8 cellular contexts compared by ENCODE assay signal in genomic region chr3:120147072-120147871, GRCh38. TPM values are rescaled to one million over a fixed set of nuclear protein-coding genes. Genes with fewer than 3 reads are reported as not detected.
DNase-seq lines count a peak whose midpoint lies in the region; ATAC-seq lines count a peak whose summit lies in the region.

No MANE protein-coding gene starts in this region.

- CTCF ChIA-PET in activated CD4-positive, alpha-beta memory T cell treated with anti-CD3 and anti-CD28 coated beads, Interleukin-2, amount 10 ng/mL, durations not matched to agents 7 days and 5 days (lab: Charles Lee), result interaction anchor here (0.6 to 1.7 kb wide), 6 partner anchors 247 to 1026 kb away, joined by 3 to 17 read pairs (median 4); no protein-coding TSS in a partner anchor

- H3K4me3 ChIP-seq in right cardiac atrium (ENCODE audit: low read length), result no peak overlapping the region

- POLR2A ChIA-PET in activated CD4-positive, alpha-beta memory T cell treated with anti-CD3 and anti-CD28 coated beads, Interleukin-2, amount 10 ng/mL, durations not matched to agents 7 days and 5 days (lab: Charles Lee), result interaction anchor here (0.9 to 1.1 kb wide), 2 partner anchors 52 to 255 kb away, joined by 3 to 5 read pairs; no protein-coding TSS in a partner anchor

- no peak overlapping the region for H3K4me3 Mint-ChIP-seq in activated CD4-positive, alpha-beta memory T cell treated with anti-CD3 and anti-CD28 coated beads, Interleukin-2, amount 10 ng/mL, durations not matched to agents 7 days and 5 days

- peak; percentile 65 for ATAC-seq in GM18498 (IDR thresholded peaks at IDR 0.05; ENCODE audit: unreplicated experiment)
- peak in 1 of 2 donors; percentile 48 for ATAC-seq in right cardiac atrium
- no peak for ATAC-seq in GM21423 (IDR thresholded peaks at IDR 0.05; ENCODE audit: unreplicated experiment)

- peaks cover 2% of the 10 kb centered on the region for H3K4me1 ChIP-seq in right cardiac atrium (ENCODE audit: control insufficient read depth, insufficient read depth, low read length)

- no peaks in the 10 kb centered on the region for H3K27me3 ChIP-seq in right cardiac atrium (ENCODE audit: control insufficient read depth, insufficient read depth)

- no peaks in the 10 kb centered on the region for H3K9me3 ChIP-seq in right cardiac atrium (ENCODE audit: control insufficient read depth, low read length)

- no peak overlapping the region for H3K27ac Mint-ChIP-seq in activated CD4-positive, alpha-beta memory T cell treated with anti-CD3 and anti-CD28 coated beads, Interleukin-2, amount 10 ng/mL, durations not matched to agents 7 days and 5 days

- H3K27ac ChIP-seq in right cardiac atrium (ENCODE audit: low read length), result peak overlapping the region; percentile 70

- intact Hi-C loops in right cardiac atrium (cut with DNase I), result no loop called here

- peak; percentile 53 for DNase-seq in NAMALWA (ENCODE audit: low spot score)
- DNase-seq in activated CD4-positive, alpha-beta memory T cell treated with anti-CD3 and anti-CD28 coated beads, Interleukin-2, amount 10 ng/mL, durations not matched to agents 7 days and 5 days, result peak; percentile 27
- DNase-seq in right cardiac atrium, result no peak
- peak; percentile 7 for DNase-seq in stimulated activated CD8-positive, alpha-beta memory T cell treated with anti-CD3 and anti-CD28 coated beads, Interleukin-4, amount 100 ng/mL, for 24 hours (ENCODE audit: low read depth)
- no peak for DNase-seq in NK-92 (lab: John Stamatoyannopoulos, UW; ENCODE audit: unreplicated experiment)
- no peak for DNase-seq in NOMO-1 treated with dmso at 0.1 percent for 144 hours (lab: John Stamatoyannopoulos, UW; ENCODE audit: unreplicated experiment)

- H3K9me3 Mint-ChIP-seq in activated CD4-positive, alpha-beta memory T cell treated with anti-CD3 and anti-CD28 coated beads, Interleukin-2, amount 10 ng/mL, durations not matched to agents 7 days and 5 days, result no peaks in the 10 kb centered on the region

- peaks cover 5% of the 10 kb centered on the region for H3K4me1 Mint-ChIP-seq in activated CD4-positive, alpha-beta memory T cell treated with anti-CD3 and anti-CD28 coated beads, Interleukin-2, amount 10 ng/mL, durations not matched to agents 7 days and 5 days

- 45% methylated on average over 6 of the region's 6 CpGs for whole genome bisulfite sequencing in right cardiac atrium

- H3K27me3 Mint-ChIP-seq in activated CD4-positive, alpha-beta memory T cell treated with anti-CD3 and anti-CD28 coated beads, Interleukin-2, amount 10 ng/mL, durations not matched to agents 7 days and 5 days, result no peaks in the 10 kb centered on the region

- H3K36me3 Mint-ChIP-seq in activated CD4-positive, alpha-beta memory T cell treated with anti-CD3 and anti-CD28 coated beads, Interleukin-2, amount 10 ng/mL, durations not matched to agents 7 days and 5 days (ENCODE audit: low read depth), result no peaks in the 10 kb centered on the region

RNA-seq across cellular contexts. Expression of gene GSK3B, which starts 53.0 kb away (rescaled TPM):
- total RNA-seq in activated CD4-positive, alpha-beta memory T cell treated with anti-CD3 and anti-CD28 coated beads, Interleukin-2, amount 10 ng/mL, durations not matched to agents 7 days and 5 days, result 10 to 100 TPM; 35.6 to 37.2 TPM
- total RNA-seq in right cardiac atrium, result 10 to 100 TPM; 37.9 to 44.6 (median 41.1) TPM
- polyA plus RNA-seq in right cardiac atrium, result 11.4 TPM

Comparison
In these comparisons a context has a peak if more than half of its experiments do, and no peak if none do; other contexts are left out.
1. DNase-seq: peak in NAMALWA (single experiment), activated CD4-positive, alpha-beta memory T cell treated with anti-CD3 and anti-CD28 coated beads, Interleukin-2, amount 10 ng/mL, durations not matched to agents 7 days and 5 days (single experiment) and stimulated activated CD8-positive, alpha-beta memory T cell treated with anti-CD3 and anti-CD28 coated beads, Interleukin-4, amount 100 ng/mL, for 24 hours (single experiment); none in right cardiac atrium (0 of 3), NK-92 (single experiment) and NOMO-1 treated with dmso at 0.1 percent for 144 hours (single experiment).